In the genomic region with DNA sequence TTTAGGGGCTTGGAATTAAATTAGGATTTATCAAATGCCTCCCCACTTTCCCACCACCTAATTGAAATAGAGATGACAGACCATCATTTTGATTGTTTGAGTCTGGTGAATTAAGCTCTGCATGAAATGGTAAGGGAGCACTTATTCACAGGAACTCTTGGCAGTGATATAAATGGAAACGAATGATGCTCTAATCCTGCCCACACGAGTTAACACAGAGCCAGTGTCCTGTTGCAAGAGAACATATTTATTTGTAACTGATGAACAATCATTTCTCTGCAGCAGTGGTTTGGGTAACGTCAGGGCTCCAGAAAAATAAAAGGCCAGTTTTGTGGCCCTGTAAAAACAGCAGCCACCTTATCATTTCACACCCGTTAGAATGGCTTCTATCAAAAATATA, we compare ENCODE assay signal across 17 cellular contexts.
"Had no signal": no experiment of that assay in that cellular context is flagged by ENCODE, and none has a peak within 500 bp of the region (broad histone marks: within the 10 kb centered on the region; RNA-seq: fewer than 3 reads in every experiment).

No MANE protein-coding gene starts in this region.

- DNase-seq: effector memory CD8-positive, alpha-beta T cell; foreskin melanocyte; head of caudate nucleus; left colon; left ventricle myocardium superior; mesendoderm; naive thymus-derived CD4-positive, alpha-beta T cell; ovary; retina; right lobe of liver; spleen; stimulated activated CD4-positive, alpha-beta T cell treated with anti-CD3 and anti-CD28 coated beads, Interleukin-15, amount 100 ng/mL, for 24 hours; stimulated activated CD4-positive, alpha-beta T cell treated with anti-CD3 and anti-CD28 coated beads, Interleukin-1b, Interleukin-23, amount 100 ng/mL, for 48 hours; stimulated activated CD4-positive, alpha-beta T cell treated with anti-CD3 and anti-CD28 coated beads, Interleukin-4, amount 100 ng/mL, for 24 hours; testis; upper lobe of right lung had no signal

- ATAC-seq: effector memory CD8-positive, alpha-beta T cell; left colon; left ventricle myocardium superior; naive thymus-derived CD4-positive, alpha-beta T cell; right lobe of liver; stimulated activated memory B cell treated with anti-CD40 and anti-IgM and Interleukin-4, amounts not matched to agents 10 μg/mL and 1 μg/mL and 100 μg/mL, for 72 hours; upper lobe of right lung had no signal
